Comparison of ENCODE assay signal across 9 cellular contexts in the genomic region with DNA sequence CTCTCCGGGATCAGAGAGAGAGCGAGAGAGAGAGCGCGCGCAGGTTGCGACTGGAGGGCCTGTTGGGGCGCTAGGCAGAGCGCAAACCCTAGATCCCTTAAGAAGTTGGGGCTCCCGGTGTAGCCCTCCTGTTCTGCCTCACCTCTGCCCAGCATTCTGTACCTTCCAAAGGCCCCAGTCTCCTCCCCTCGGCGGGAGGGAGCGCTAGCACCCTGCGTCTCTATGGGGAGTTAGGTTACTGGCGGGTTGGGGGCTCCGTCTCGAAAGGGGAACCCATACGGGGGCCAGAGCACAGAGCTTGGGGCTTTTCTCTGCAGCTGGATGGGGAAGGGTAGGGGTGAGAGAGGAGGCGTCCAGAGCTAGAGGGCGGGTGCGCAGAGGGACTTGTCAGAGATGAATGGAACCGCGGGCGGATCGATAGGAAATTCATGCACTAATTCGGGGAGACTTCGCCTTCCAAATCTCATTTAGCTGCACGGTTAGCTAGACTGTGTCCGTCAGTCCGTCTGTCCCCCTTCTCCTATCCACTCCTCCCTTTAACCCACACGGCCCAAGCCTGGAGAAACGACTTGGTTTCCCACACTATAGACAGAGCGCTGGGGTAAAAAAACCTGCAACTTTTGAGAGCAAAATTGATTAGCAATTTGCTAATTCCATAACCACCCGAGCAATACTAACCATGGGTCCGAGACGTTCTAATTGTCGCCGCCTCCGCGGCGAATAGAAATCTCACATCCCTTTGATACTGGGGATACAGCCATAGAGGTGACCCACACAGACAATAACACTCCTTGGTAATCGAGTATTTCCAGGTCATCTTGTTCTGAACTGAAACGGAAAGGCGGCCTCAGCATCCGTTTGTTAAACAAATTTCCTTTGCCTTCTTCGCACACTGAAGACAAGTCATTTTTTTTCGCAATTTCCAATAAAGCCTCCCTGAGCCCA. TPM values are rescaled to one million over a fixed set of nuclear protein-coding genes. Genes with fewer than 3 reads are reported as not detected.
A peak's percentile ranks its signal among the peaks of the same experiment; 100 is the strongest.
DNase-seq lines count a peak whose midpoint lies in the region; ATAC-seq, FAIRE-seq and TF ChIP-seq lines count a peak whose summit lies in the region.
"Had no signal": no experiment of that assay in that cellular context is flagged by ENCODE, and none has a peak within 500 bp of the region (broad histone marks: within the 10 kb centered on the region; RNA-seq: fewer than 3 reads in every experiment).

No MANE protein-coding gene starts in this region.

- POLR2A ChIA-PET in SK-N-SH (lab: Yijun Ruan, JAX), result no interaction called here

- H3K27me3 ChIP-seq in SK-N-SH (ENCODE audit: insufficient read depth) (peaks cover 94% of the 10 kb centered on the region), HUES48 (ENCODE audit: control insufficient read depth, insufficient read depth, low read length) (peaks cover 100% of the 10 kb centered on the region), bronchial epithelial cell (ENCODE audit: control insufficient read depth, insufficient read depth, low read length) (peaks cover 86% of the 10 kb centered on the region)

- H3K79me2 ChIP-seq in SK-N-SH (ENCODE audit: insufficient read depth), result no peaks in the 10 kb centered on the region

- peaks cover 72% of the 10 kb centered on the region for H3K36me3 Mint-ChIP-seq in nephron progenitor cell (ENCODE audit: low read depth)

- H3K9me3 ChIP-seq in SK-N-SH, result no peaks in the 10 kb centered on the region
- H3K9me3 ChIP-seq in HUES48 (ENCODE audit: control insufficient read depth, insufficient read depth, low read length), result no peaks in the 10 kb centered on the region

- H2AFZ ChIP-seq in SK-N-SH (ENCODE audit: low read depth), result no peak overlapping the region

- peaks cover 3% of the 10 kb centered on the region for H3K27me3 Mint-ChIP-seq in nephron progenitor cell (ENCODE audit: low read depth, poor library complexity)

- DNase-seq in SK-N-SH, result no peak
- DNase-seq in bronchial epithelial cell (ENCODE audit: low read depth), result no peak
- DNase-seq in nephron progenitor cell, result peak; percentile 55
- DNase-seq in NCI-H1048 (lab: John Stamatoyannopoulos, UW), result no peak

- no peak for ATAC-seq in SK-N-SH treated with all-trans-retinoic acid at 6 μM for 48 hours
- no peak for ATAC-seq in HG03442 (IDR thresholded peaks at IDR 0.05; ENCODE audit: unreplicated experiment)
- no peak for ATAC-seq in HG03135 (IDR thresholded peaks at IDR 0.05; ENCODE audit: unreplicated experiment)

- no peak for TF ChIP-seq RAD21 in SK-N-SH (IDR thresholded peaks at IDR 0.05; ENCODE audit: low read length)

- H3K27ac Mint-ChIP-seq in nephron progenitor cell, result peak overlapping the region; percentile 100

- no peaks in the 10 kb centered on the region for H3K9me2 ChIP-seq in SK-N-SH

- H3K36me3 ChIP-seq in SK-N-SH (replicated peaks in 1 of 2; ENCODE audit: control insufficient read depth in 1 of 2, insufficient read depth in 2 of 2, low read length in 1 of 2) (no peaks in the 10 kb centered on the region), HUES48 (ENCODE audit: control insufficient read depth, insufficient read depth, low read length) (no peaks in the 10 kb centered on the region), bronchial epithelial cell (ENCODE audit: control insufficient read depth, insufficient read depth, low read length) (no peaks in the 10 kb centered on the region)

- TF ChIP-seq EP300 in SK-N-SH (IDR thresholded peaks at IDR 0.05; ENCODE audit: borderline replicate concordance in 1 of 2, low read depth in 1 of 2, low read length in 1 of 2), result no peak

- H3K4me3 ChIP-seq in SK-N-SH (ENCODE audit: low read depth in 2 of 2, low read length in 1 of 2) (no peak overlapping the region), HUES48 (ENCODE audit: low read depth, low read length) (peak overlapping the region; percentile 31; the same call in 1 of the 2 replicates), bronchial epithelial cell (ENCODE audit: low read depth, low read length) (no peak overlapping the region)

- peaks cover 9% of the 10 kb centered on the region; the same call in 1 of the 2 replicates for H4K20me1 ChIP-seq in SK-N-SH (ENCODE audit: insufficient read depth)

- no peak overlapping the region for H3K27ac ChIP-seq in SK-N-SH (ENCODE audit: low read depth in 2 of 2, low read length in 1 of 2)
- H3K27ac ChIP-seq in HUES48 (ENCODE audit: low read depth, low read length), result no peak overlapping the region
- H3K27ac ChIP-seq: C4-2B had no signal

- TF ChIP-seq CTCF in SK-N-SH (IDR thresholded peaks at IDR 0.05) (no peak), bronchial epithelial cell (IDR thresholded peaks at IDR 0.05; ENCODE audit: insufficient read depth, low read length, severe bottlenecking) (no peak), nephron progenitor cell (IDR thresholded peaks at IDR 0.05) (no peak)

- peak; percentile 23 for FAIRE-seq in bronchial epithelial cell (lab: Jason Lieb, UNC)

- H3K4me1 Mint-ChIP-seq in nephron progenitor cell, result peaks cover 54% of the 10 kb centered on the region

- H3K9ac ChIP-seq in SK-N-SH (no peak overlapping the region), HUES48 (ENCODE audit: low read depth, low read length) (no peak overlapping the region)

- 16% methylated on average over 44 of the region's 46 CpGs for WGBS in SK-N-SH (ENCODE audit: low lambda C conversion rate)

- no peak overlapping the region for H3K4me2 ChIP-seq in SK-N-SH

- peak overlapping the region; percentile 99 for H3K4me3 Mint-ChIP-seq in nephron progenitor cell

- no peaks in the 10 kb centered on the region; a peak in 1 of 4 replicates for H3K4me1 ChIP-seq in SK-N-SH (ENCODE audit: control insufficient read depth in 1 of 2, insufficient read depth in 2 of 2, low read depth in 1 of 2, low read length in 1 of 2)
- H3K4me1 ChIP-seq in HUES48 (ENCODE audit: control insufficient read depth, insufficient read depth, low read length), result peaks cover 5% of the 10 kb centered on the region; the same call in 1 of the 2 replicates

- CTCF ChIA-PET in SK-N-SH (lab: Yijun Ruan, JAX), result interaction anchor here (1.5 kb wide), 1 partner anchor 15 kb away, joined by 3 read pairs; no protein-coding TSS in a partner anchor

- peaks cover 4% of the 10 kb centered on the region for H3F3A ChIP-seq in SK-N-SH (replicated peaks; ENCODE audit: insufficient read depth)

- no peaks in the 10 kb centered on the region for H3K9me3 Mint-ChIP-seq in nephron progenitor cell

TF ChIP-seq in SK-N-SH, 30 proteins besides CTCF, POLR2A, EP300 and RAD21:
- TF ChIP-seq EZH2phosphoT487 (IDR thresholded peaks at IDR 0.05; ENCODE audit: borderline replicate concordance, low read depth) (peak; percentile 70; the same call in 1 of the 2 replicates), FOSL2 (IDR thresholded peaks at IDR 0.05; ENCODE audit: borderline replicate concordance, low read depth) (no peak)

TF ChIP-seq in SK-N-SH treated with all-trans-retinoic acid at 6 μM for 48 hours, 23 proteins besides CTCF, POLR2A, EP300 and RAD21:
- TF ChIP-seq ZNF565 (CRISPR knock-in tag; conservative IDR thresholded peaks at IDR 0.05; ENCODE audit: low read depth) (no peak), CREB5 (CRISPR knock-in tag; IDR thresholded peaks at IDR 0.05; ENCODE audit: low read depth) (no peak), CSRNP3 (CRISPR knock-in tag; IDR thresholded peaks at IDR 0.05) (no peak), GLIS3 (CRISPR knock-in tag; IDR thresholded peaks at IDR 0.05) (no peak)

RNA-seq across cellular contexts. Expression of gene HOXB4, which starts 0.7 kb away (rescaled TPM):
- 0.03 TPM in 2 replicates for polyA plus RNA-seq in SK-N-SH (2012; rRNA removed)
- 0.03 TPM in 2 replicates for polyA plus RNA-seq in SK-N-SH (2012; cell fraction: cytosol; rRNA removed)
- 0.04 and 0.05 TPM in 2 replicates for polyA plus RNA-seq in SK-N-SH (2012; cell fraction: nucleus; rRNA removed)
- not detected in 2 replicates for total RNA-seq in bronchial epithelial cell

RNA-seq across cellular contexts. Expression of gene HOXB3, which starts 11.2 kb away (rescaled TPM):
- 0.10 and 0.46 TPM in 2 replicates for polyA plus RNA-seq in SK-N-SH (2012; rRNA removed)
- 0.16 and 0.17 TPM in 2 replicates for polyA plus RNA-seq in SK-N-SH (2012; cell fraction: cytosol; rRNA removed)
- polyA plus RNA-seq in SK-N-SH (2012; cell fraction: nucleus; rRNA removed), result 0.64 and 1.1 TPM in 2 replicates
- not detected in 2 replicates for total RNA-seq in bronchial epithelial cell

RNA-seq across cellular contexts. Expression of gene HOXB5, which starts 14.7 kb away (rescaled TPM):
- polyA plus RNA-seq in SK-N-SH (2012; rRNA removed), result not detected in 2 replicates
- polyA plus RNA-seq in SK-N-SH (2012; cell fraction: cytosol; rRNA removed), result 0.01 TPM in 1 of 2 replicates, not detected in the other
- not detected in 2 replicates for polyA plus RNA-seq in SK-N-SH (2012; cell fraction: nucleus; rRNA removed)
- total RNA-seq in bronchial epithelial cell, result not detected in 2 replicates

RNA-seq across cellular contexts. Expression of gene HOXB6, which starts 25.9 kb away (rescaled TPM):
- not detected in 2 replicates for polyA plus RNA-seq in SK-N-SH (2012; rRNA removed)
- polyA plus RNA-seq in SK-N-SH (2012; cell fraction: cytosol; rRNA removed), result not detected in 2 replicates
- polyA plus RNA-seq in SK-N-SH (2012; cell fraction: nucleus; rRNA removed), result not detected in 2 replicates
- total RNA-seq in bronchial epithelial cell, result not detected in 2 replicates

RNA-seq across cellular contexts. Expression of gene HOXB7, which starts 31.9 kb away (rescaled TPM):
- not detected in 2 replicates for polyA plus RNA-seq in SK-N-SH (2012; rRNA removed)
- not detected in 2 replicates for polyA plus RNA-seq in SK-N-SH (2012; cell fraction: cytosol; rRNA removed)
- polyA plus RNA-seq in SK-N-SH (2012; cell fraction: nucleus; rRNA removed), result not detected in 2 replicates
- not detected in 2 replicates for total RNA-seq in bronchial epithelial cell
